In genomic region chrX:2325076-2325784, GRCh38 we compare ENCODE assay signal across 8 cellular contexts.
DNase-seq lines count a peak whose midpoint lies in the region; ATAC-seq and TF ChIP-seq lines count a peak whose summit lies in the region.

No MANE protein-coding gene starts in this region.

- no peaks in the 10 kb centered on the region for H3K9me3 Mint-ChIP-seq in dendritic cell treated with granulocyte-macrophage colony-stimulating factor and Interleukin-4, amounts not matched to agents 40 ng/mL and 50 ng/mL, for 4 days
- H3K9me3 Mint-ChIP-seq in type B pancreatic cell: peaks cover 5% of the 10 kb centered on the region

- H3K4me1 ChIP-seq in IMR-90 (ENCODE audit: control insufficient read depth, insufficient read depth, low read length) (peaks cover 5% of the 10 kb centered on the region; the same call in 1 of the 2 replicates), mucosa of descending colon (ENCODE audit: low read depth) (no peaks in the 10 kb centered on the region)

- H3K18ac ChIP-seq in IMR-90 (ENCODE audit: low read depth, low read length): peak overlapping the region; percentile 18

- H4K20me1 ChIP-seq in IMR-90 (ENCODE audit: insufficient read depth, low read length): peaks cover 9% of the 10 kb centered on the region

- peak overlapping the region; percentile 20 for H2BK5ac ChIP-seq in IMR-90 (ENCODE audit: low read depth, low read length, poor library complexity, severe bottlenecking)

- dilution Hi-C loops in IMR-90 (cut with HindIII; ENCODE audit: low sequenced_read_pairs, unreplicated experiment): no loop called here

- H3K56ac ChIP-seq in IMR-90 (ENCODE audit: extremely low read depth, insufficient read depth, low read length): no peak overlapping the region

- H4K8ac ChIP-seq in IMR-90 (ENCODE audit: low read depth in 2 of 2, low read length in 2 of 2): peak overlapping the region; percentile 61 to 92

- H3K27me3 ChIP-seq in IMR-90 (ENCODE audit: control insufficient read depth, insufficient read depth, low read length): no peaks in the 10 kb centered on the region

- peak overlapping the region; percentile 87 for H3K4ac ChIP-seq in IMR-90 (ENCODE audit: low read depth, low read length)

- H3K9me1 ChIP-seq in IMR-90 (ENCODE audit: insufficient read depth, low read length): peaks cover 8% of the 10 kb centered on the region

- H3K9me3 ChIP-seq in IMR-90 (ENCODE audit: control insufficient read depth, insufficient read depth, low read length): no peaks in the 10 kb centered on the region
- no peaks in the 10 kb centered on the region for H3K9me3 ChIP-seq in mucosa of descending colon

- H3K9ac ChIP-seq in IMR-90 (ENCODE audit: low read depth, low read length): no peak overlapping the region

- peak overlapping the region; percentile 2; the same call in 1 of the 2 replicates for H3K27ac ChIP-seq in IMR-90 (ENCODE audit: insufficient read depth, low read length)

- in situ Hi-C loops in G401 (cut with HindIII; ENCODE audit: low sequenced_read_pairs): no loop called here
- in situ Hi-C loops in IMR-90 (cut with MboI; ENCODE audit: low sequenced_read_pairs): no loop called here
- in situ Hi-C loops in KBM-7 (cut with MboI; ENCODE audit: low pct_unique_long_range_greater_than_20kb, low sequenced_read_pairs): no loop called here

- POLR2A ChIA-PET in IMR-90 (lab: Charles Lee; ENCODE audit: unreplicated experiment): no interaction called here

- TF ChIP-seq CTCF in IMR-90 (conservative IDR thresholded peaks at IDR 0.05; ENCODE audit: low read depth, low read length) (no peak), mucosa of descending colon (IDR thresholded peaks at IDR 0.05) (no peak), type B pancreatic cell (conservative IDR thresholded peaks at IDR 0.05) (no peak)

- H3K27me3 Mint-ChIP-seq in dendritic cell treated with granulocyte-macrophage colony-stimulating factor and Interleukin-4, amounts not matched to agents 40 ng/mL and 50 ng/mL, for 4 days: no peaks in the 10 kb centered on the region
- no peaks in the 10 kb centered on the region for H3K27me3 Mint-ChIP-seq in type B pancreatic cell

- peak overlapping the region; percentile 54 for H3K23ac ChIP-seq in IMR-90 (ENCODE audit: low read depth, low read length)

- no TSS peak for BruUV-seq in IMR-90 (replicated peaks; lab: Mats Ljungman, UMichigan)

- peak overlapping the region; percentile 60 for H2BK120ac ChIP-seq in IMR-90 (ENCODE audit: low read depth, low read length)

- no peak overlapping the region for H2AK5ac ChIP-seq in IMR-90 (ENCODE audit: low read depth, low read length)

- H3K4me3 Mint-ChIP-seq in dendritic cell treated with granulocyte-macrophage colony-stimulating factor and Interleukin-4, amounts not matched to agents 40 ng/mL and 50 ng/mL, for 4 days: peak overlapping the region; percentile 68
- H3K4me3 Mint-ChIP-seq in type B pancreatic cell: peak overlapping the region; percentile 59

- intact Hi-C loops in IMR-90 (cut with micrococcal nuclease): no loop called here
- intact Hi-C loops in dendritic cell treated with granulocyte-macrophage colony-stimulating factor and Interleukin-4, amounts not matched to agents 40 ng/mL and 50 ng/mL, for 4 days (cut with micrococcal nuclease): no loop called here
- intact Hi-C loops in mucosa of descending colon (cut with DNase I, micrococcal nuclease): no loop called here

- TF ChIP-seq RAD21 in IMR-90 (IDR thresholded peaks at IDR 0.05; ENCODE audit: low read length): no peak

- H3K36me3 ChIP-seq in IMR-90 (ENCODE audit: control insufficient read depth, insufficient read depth, low read length): no peaks in the 10 kb centered on the region
- H3K36me3 ChIP-seq in mucosa of descending colon (ENCODE audit: low read depth): no peaks in the 10 kb centered on the region

- CTCF ChIA-PET in IMR-90 (lab: Yijun Ruan, JAX): no interaction called here

- peak overlapping the region; percentile 91 for H3K14ac ChIP-seq in IMR-90 (replicated peaks; ENCODE audit: low read depth, low read length)

- H3K36me3 Mint-ChIP-seq in dendritic cell treated with granulocyte-macrophage colony-stimulating factor and Interleukin-4, amounts not matched to agents 40 ng/mL and 50 ng/mL, for 4 days (ENCODE audit: low read depth): peaks cover 28% of the 10 kb centered on the region
- peaks cover 4% of the 10 kb centered on the region for H3K36me3 Mint-ChIP-seq in type B pancreatic cell

- DNase-seq in G401 (ENCODE audit: low spot score): peak; percentile 83
- peak; percentile 84 for DNase-seq in IMR-90
- peak; percentile 46 to 83 (median 54) for DNase-seq in mucosa of descending colon
- DNase-seq in type B pancreatic cell (ENCODE audit: extremely low spot score, unreplicated experiment): no peak
- DNase-seq in KBM-7: no peak
- no peak for DNase-seq in hypothalamus (lab: John Stamatoyannopoulos, UW)

- TF ChIP-seq POLR2A in IMR-90 (IDR thresholded peaks at IDR 0.05; ENCODE audit: low read depth, low read length): no peak; the same call in 1 of the 2 replicates

- peak overlapping the region; percentile 75; the same call in 1 of the 2 replicates for H2BK20ac ChIP-seq in IMR-90 (ENCODE audit: low read depth, low read length)

- H3K79me1 ChIP-seq in IMR-90 (ENCODE audit: low read depth in 1 of 2, low read length in 2 of 2): peaks cover 0 to 14% of the 10 kb centered on the region in 2 experiments; a peak in 2 of 4 replicates

- peaks cover 24% of the 10 kb centered on the region for H3K4me1 Mint-ChIP-seq in dendritic cell treated with granulocyte-macrophage colony-stimulating factor and Interleukin-4, amounts not matched to agents 40 ng/mL and 50 ng/mL, for 4 days (ENCODE audit: low read depth)
- peaks cover 16% of the 10 kb centered on the region for H3K4me1 Mint-ChIP-seq in type B pancreatic cell (ENCODE audit: unreplicated experiment)

- H4K91ac ChIP-seq in IMR-90 (ENCODE audit: insufficient read depth, low read depth, low read length): peak overlapping the region; percentile 64

- H2BK15ac ChIP-seq in IMR-90 (ENCODE audit: low read depth, low read length): no peak overlapping the region; the same call in 2 of the 3 replicates

- peak overlapping the region; percentile 90 for H2AFZ ChIP-seq in IMR-90 (replicated peaks; ENCODE audit: low read length, poor library complexity)

- H3K4me3 ChIP-seq in IMR-90 (ENCODE audit: insufficient read depth, low read depth, low read length): peak overlapping the region; percentile 21; the same call in 1 of the 2 replicates
- no peak overlapping the region for H3K4me3 ChIP-seq in mucosa of descending colon

- whole genome bisulfite sequencing in IMR-90 (ENCODE audit: extremely low coverage in 2 of 2, insufficient read length in 1 of 2), 2 experiments: 35% methylated on average over 9 of the region's 27 CpGs; no CpG with 5 or more reads in 1 of the 2 experiments

- peak overlapping the region; percentile 79 for H2AK9ac ChIP-seq in IMR-90 (replicated peaks; ENCODE audit: low read depth, low read length, poor library complexity)

- peak overlapping the region; percentile 47 for H3K27ac Mint-ChIP-seq in dendritic cell treated with granulocyte-macrophage colony-stimulating factor and Interleukin-4, amounts not matched to agents 40 ng/mL and 50 ng/mL, for 4 days
- H3K27ac Mint-ChIP-seq in type B pancreatic cell: no peak overlapping the region

- ATAC-seq in IMR-90 (ENCODE audit: low read depth): no peak
- ATAC-seq in mucosa of descending colon: peak; percentile 59
- no peak for ATAC-seq in HG03139 (IDR thresholded peaks at IDR 0.05; ENCODE audit: unreplicated experiment)

- peak overlapping the region; percentile 79 for H4K5ac ChIP-seq in IMR-90 (ENCODE audit: low read depth, low read length)

- H3K4me2 ChIP-seq in IMR-90 (ENCODE audit: low read depth, low read length): peak overlapping the region; percentile 10; the same call in 1 of the 2 replicates

TF ChIP-seq in IMR-90, 13 proteins besides CTCF, POLR2A, EP300 and RAD21:
- no peak for TF ChIP-seq BHLHE40 (IDR thresholded peaks at IDR 0.05; ENCODE audit: low read depth, low read length)
- TF ChIP-seq SMC3 (IDR thresholded peaks at IDR 0.05; ENCODE audit: low read depth, low read length): no peak
- no peak for TF ChIP-seq NFE2L2 (IDR thresholded peaks at IDR 0.05; ENCODE audit: low read depth, low read length)
- TF ChIP-seq ELK1 (IDR thresholded peaks at IDR 0.05; ENCODE audit: borderline replicate concordance, low read depth, low read length): no peak
- no peak for TF ChIP-seq RCOR1 (IDR thresholded peaks at IDR 0.05; ENCODE audit: insufficient replicate concordance, low read length)
- no peak for TF ChIP-seq MAZ (IDR thresholded peaks at IDR 0.05; ENCODE audit: borderline replicate concordance, low read depth, low read length)
- TF ChIP-seq FOS (IDR thresholded peaks at IDR 0.05; ENCODE audit: low read depth, low read length): no peak
- TF ChIP-seq CEBPB (IDR thresholded peaks at IDR 0.05; ENCODE audit: low read depth, low read length): no peak
- no peak for TF ChIP-seq USF2 (IDR thresholded peaks at IDR 0.05; ENCODE audit: low read depth, low read length)
- no peak for TF ChIP-seq CHD1 (IDR thresholded peaks at IDR 0.05; ENCODE audit: low read depth, low read length)
- TF ChIP-seq MXI1 (IDR thresholded peaks at IDR 0.05; ENCODE audit: borderline replicate concordance, low read depth, low read length): no peak
- TF ChIP-seq MAFK (IDR thresholded peaks at IDR 0.05; ENCODE audit: low read depth, low read length): no peak
- TF ChIP-seq RFX5 (IDR thresholded peaks at IDR 0.05; ENCODE audit: low read depth, low read length): no peak

Comparison
In these comparisons a context has a peak if more than half of its experiments do, and no peak if none do; other contexts are left out.
1. DNase-seq: peak in G401 (single experiment), IMR-90 (single experiment) and mucosa of descending colon (3 of 3); none in type B pancreatic cell (single experiment), KBM-7 (single experiment) and hypothalamus (0 of 51).